18 cellular contexts compared by ENCODE assay signal in the genomic region with DNA sequence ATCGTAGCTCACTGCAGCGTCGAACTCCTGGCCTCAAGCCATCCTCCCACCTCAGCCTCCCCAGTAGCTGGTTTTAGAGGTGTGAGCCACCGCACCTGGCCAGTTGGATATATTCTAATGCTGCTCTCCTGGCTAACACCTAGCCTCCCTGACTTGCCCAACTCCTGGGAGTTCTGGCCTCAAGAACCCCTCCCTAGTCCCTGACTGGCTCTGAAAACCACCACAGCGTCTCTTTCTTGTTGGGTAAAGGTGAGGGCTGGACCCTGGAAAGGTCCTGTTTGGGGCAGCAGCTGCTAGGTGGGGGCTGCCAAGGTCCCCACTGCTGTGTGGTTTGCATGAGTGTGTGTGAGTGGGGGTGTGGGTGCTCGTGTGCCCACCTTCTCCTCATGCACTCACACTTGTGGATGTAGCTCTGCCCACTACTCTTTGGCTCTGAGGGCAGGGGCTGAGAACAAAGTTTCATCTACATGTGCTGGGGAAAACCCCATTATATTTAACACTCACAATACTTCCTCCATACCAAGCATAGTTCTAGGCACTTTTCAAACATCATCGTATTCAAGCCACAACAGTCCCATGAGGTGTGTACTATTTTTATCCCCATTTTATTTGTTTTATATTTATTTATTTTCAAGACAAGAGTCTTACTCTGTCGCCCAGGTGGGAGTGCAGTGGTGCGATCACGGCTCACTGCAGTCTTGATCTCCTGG. TPM values are rescaled to one million over a fixed set of nuclear protein-coding genes. Genes with fewer than 3 reads are reported as not detected.
DNase-seq lines count a peak whose midpoint lies in the region; ATAC-seq and TF ChIP-seq lines count a peak whose summit lies in the region.
"Had no signal": no experiment of that assay in that cellular context is flagged by ENCODE, and none has a peak within 500 bp of the region (broad histone marks: within the 10 kb centered on the region; RNA-seq: fewer than 3 reads in every experiment).

No MANE protein-coding gene starts in this region.

- H3K4me2 ChIP-seq in DOHH2 (ENCODE audit: low read length) = peak overlapping the region; percentile 66
- H3K4me2 ChIP-seq in OCI-LY3 (ENCODE audit: low read length) = peak overlapping the region; percentile 55

- DNase-seq in kidney tubule cell (ENCODE audit: low spot score) (peak; percentile 71), NCI-H526 treated with DMSO at 0.1 percent for 48 hours (lab: John Stamatoyannopoulos, UW) (no peak), right atrium auricular region (ENCODE audit: low spot score) (no peak)
- DNase-seq in activated naive CD4-positive, alpha-beta T cell treated with anti-CD3 and anti-CD28 coated beads for 36 hours = no peak
- DNase-seq: DMS 273 treated with DMSO at 0.1 percent for 48 hours, EL, KG1, NCI-H1105, NCI-H187 treated with DMSO at 0.1 percent for 48 hours, NCI-H2171, NCI-H446 treated with DMSO at 0.1 percent for 48 hours, NCI-H82, SHP77 treated with DMSO at 0.1 percent for 48 hours had no signal

- H3K36me3 ChIP-seq in DOHH2 (ENCODE audit: control insufficient read depth, low read length) (no peaks in the 10 kb centered on the region), OCI-LY3 (replicated peaks; ENCODE audit: low read depth, low read length) (no peaks in the 10 kb centered on the region), right atrium auricular region (no peaks in the 10 kb centered on the region)

- CTCF ChIA-PET in activated naive CD4-positive, alpha-beta T cell treated with anti-CD3 and anti-CD28 coated beads for 36 hours (lab: Charles Lee) = interaction anchor here (0.6 kb wide), 1 partner anchor 122 kb away, joined by 4 read pairs; no protein-coding TSS in a partner anchor

- H3K4me3 ChIP-seq in DOHH2 (ENCODE audit: low read length) (peak overlapping the region; percentile 41), OCI-LY3 (ENCODE audit: low read length) (peak overlapping the region; percentile 50), right atrium auricular region (no peak overlapping the region)

- peaks cover 23% of the 10 kb centered on the region for H3K4me1 Mint-ChIP-seq in stimulated activated memory B cell treated with anti-CD40 and anti-IgM and Interleukin-4, amounts not matched to agents 10 μg/mL and 1 μg/mL and 100 μg/mL, for 72 hours
- no peaks in the 10 kb centered on the region for H3K4me1 Mint-ChIP-seq in activated naive CD4-positive, alpha-beta T cell treated with anti-CD3 and anti-CD28 coated beads for 36 hours (ENCODE audit: low read depth)

- ATAC-seq in stimulated activated memory B cell treated with anti-CD40 and anti-IgM and Interleukin-4, amounts not matched to agents 10 μg/mL and 1 μg/mL and 100 μg/mL, for 72 hours = peak; percentile 57
- ATAC-seq in activated CD4-positive, CD25-positive, alpha-beta regulatory T cell treated with anti-CD3 and anti-CD28 coated beads, Interleukin-2, amount 50 U/mL, for 24 hours = no peak

- H3K27ac ChIP-seq in DOHH2 (ENCODE audit: low read depth, low read length) (peak overlapping the region; percentile 39; the same call in 1 of the 2 replicates), OCI-LY3 (ENCODE audit: low read length) (no peak overlapping the region), right atrium auricular region (no peak overlapping the region)

- intact Hi-C loops in activated naive CD4-positive, alpha-beta T cell treated with anti-CD3 and anti-CD28 coated beads for 36 hours (cut with micrococcal nuclease) = no loop called here

- H3K27me3 ChIP-seq in DOHH2 (ENCODE audit: control insufficient read depth, low read length) (no peaks in the 10 kb centered on the region), OCI-LY3 (ENCODE audit: low read depth, low read length) (no peaks in the 10 kb centered on the region), right atrium auricular region (no peaks in the 10 kb centered on the region)

- TF ChIP-seq CTCF in DOHH2 (IDR thresholded peaks at IDR 0.05; ENCODE audit: low read depth, low read length, poor library complexity, severe bottlenecking) (no peak), OCI-LY3 (IDR thresholded peaks at IDR 0.05; ENCODE audit: low read depth, low read length) (no peak), right atrium auricular region (IDR thresholded peaks at IDR 0.05) (no peak)

- H4K20me1 ChIP-seq in DOHH2 (ENCODE audit: control insufficient read depth, insufficient read depth, low read depth, low read length) (no peaks in the 10 kb centered on the region), OCI-LY3 (ENCODE audit: insufficient read depth, low read length) (no peaks in the 10 kb centered on the region)

- H3K4me3 Mint-ChIP-seq in stimulated activated memory B cell treated with anti-CD40 and anti-IgM and Interleukin-4, amounts not matched to agents 10 μg/mL and 1 μg/mL and 100 μg/mL, for 72 hours = no peak overlapping the region
- H3K4me3 Mint-ChIP-seq in activated naive CD4-positive, alpha-beta T cell treated with anti-CD3 and anti-CD28 coated beads for 36 hours = no peak overlapping the region

- H2AFZ ChIP-seq in OCI-LY3 (ENCODE audit: low read depth, low read length) = peak overlapping the region; percentile 84; the same call in 1 of the 2 replicates

- no peaks in the 10 kb centered on the region for H3K36me3 Mint-ChIP-seq in stimulated activated memory B cell treated with anti-CD40 and anti-IgM and Interleukin-4, amounts not matched to agents 10 μg/mL and 1 μg/mL and 100 μg/mL, for 72 hours
- H3K36me3 Mint-ChIP-seq in activated naive CD4-positive, alpha-beta T cell treated with anti-CD3 and anti-CD28 coated beads for 36 hours (ENCODE audit: low read depth) = no peaks in the 10 kb centered on the region

- no peak overlapping the region for H3K27ac Mint-ChIP-seq in stimulated activated memory B cell treated with anti-CD40 and anti-IgM and Interleukin-4, amounts not matched to agents 10 μg/mL and 1 μg/mL and 100 μg/mL, for 72 hours
- no peak overlapping the region for H3K27ac Mint-ChIP-seq in activated naive CD4-positive, alpha-beta T cell treated with anti-CD3 and anti-CD28 coated beads for 36 hours

- no peaks in the 10 kb centered on the region for H3K9me2 ChIP-seq in DOHH2 (replicated peaks; ENCODE audit: control insufficient read depth, low read length)

- H3K4me1 ChIP-seq in DOHH2 (ENCODE audit: control insufficient read depth, low read length) (peaks cover 57% of the 10 kb centered on the region), OCI-LY3 (ENCODE audit: low read length) (peaks cover 12% of the 10 kb centered on the region), right atrium auricular region (no peaks in the 10 kb centered on the region)

- no peaks in the 10 kb centered on the region for H3K9me3 ChIP-seq in DOHH2 (ENCODE audit: control insufficient read depth, insufficient read depth, low read length)
- no peaks in the 10 kb centered on the region for H3K9me3 ChIP-seq in OCI-LY3 (ENCODE audit: insufficient read depth, low read length)
- no peaks in the 10 kb centered on the region for H3K9me3 ChIP-seq in right atrium auricular region

- H3F3A ChIP-seq in DOHH2 (ENCODE audit: control insufficient read depth, insufficient read depth) = peaks cover 17% of the 10 kb centered on the region

- H3K79me2 ChIP-seq in DOHH2 (ENCODE audit: control insufficient read depth, low read length) = no peaks in the 10 kb centered on the region
- no peaks in the 10 kb centered on the region for H3K79me2 ChIP-seq in OCI-LY3 (ENCODE audit: low read length)

- H3K27me3 Mint-ChIP-seq in stimulated activated memory B cell treated with anti-CD40 and anti-IgM and Interleukin-4, amounts not matched to agents 10 μg/mL and 1 μg/mL and 100 μg/mL, for 72 hours = no peaks in the 10 kb centered on the region
- no peaks in the 10 kb centered on the region for H3K27me3 Mint-ChIP-seq in activated naive CD4-positive, alpha-beta T cell treated with anti-CD3 and anti-CD28 coated beads for 36 hours (ENCODE audit: low read depth)

- peak overlapping the region; percentile 45; the same call in 1 of the 2 replicates for H3K9ac ChIP-seq in OCI-LY3 (ENCODE audit: low read length)

- no peaks in the 10 kb centered on the region for H3K9me3 Mint-ChIP-seq in stimulated activated memory B cell treated with anti-CD40 and anti-IgM and Interleukin-4, amounts not matched to agents 10 μg/mL and 1 μg/mL and 100 μg/mL, for 72 hours
- H3K9me3 Mint-ChIP-seq in activated naive CD4-positive, alpha-beta T cell treated with anti-CD3 and anti-CD28 coated beads for 36 hours = no peaks in the 10 kb centered on the region

RNA-seq across cellular contexts. Expression of gene SPNS3, which starts 7.1 kb away (rescaled TPM):
- total RNA-seq in right atrium auricular region = not detected
- 10 to 100 TPM; 17.7 to 20.4 TPM for total RNA-seq in activated naive CD4-positive, alpha-beta T cell treated with anti-CD3 and anti-CD28 coated beads for 36 hours
- total RNA-seq: MCF 10A had no signal

Comparison
In these comparisons a context has a peak if more than half of its experiments do, and no peak if none do; other contexts are left out.
1. H3K4me3 ChIP-seq: peak in DOHH2 (single experiment) and OCI-LY3 (single experiment); none in right atrium auricular region (0 of 2).
2. RNA of gene SPNS3, which starts 7.1 kb away (total RNA-seq): 17.7 to 20.4 TPM in activated naive CD4-positive, alpha-beta T cell treated with anti-CD3 and anti-CD28 coated beads for 36 hours; not detected in right atrium auricular region; every median in the first group is over 10 times any median in the second.